ENCODE assay signal across 28 cellular contexts in genomic region chr3:159913712-159914414, GRCh38.
DNase-seq lines count a peak whose midpoint lies in the region; ATAC-seq, FAIRE-seq and TF ChIP-seq lines count a peak whose summit lies in the region.
"Had no signal": no experiment of that assay in that cellular context is flagged by ENCODE, and none has a peak within 500 bp of the region (broad histone marks: within the 10 kb centered on the region; RNA-seq: fewer than 3 reads in every experiment).

No MANE protein-coding gene starts in this region.

- no peak for TF ChIP-seq CTCF in A549 (IDR thresholded peaks at IDR 0.05)
- no peak for TF ChIP-seq CTCF in HFFc6 (IDR thresholded peaks at IDR 0.05)
- no peak for TF ChIP-seq CTCF in esophagus muscularis mucosa (IDR thresholded peaks at IDR 0.05)
- no peak for TF ChIP-seq CTCF in osteoblast (IDR thresholded peaks at IDR 0.05; ENCODE audit: extremely low read depth, low read depth, low read length)
- no peak for TF ChIP-seq CTCF in mammary epithelial cell (conservative IDR thresholded peaks at IDR 0.05 in 1 of 2, IDR thresholded peaks at IDR 0.05 in 1 of 2; ENCODE audit: extremely low read depth in 1 of 2, insufficient read depth in 1 of 2, low read depth in 1 of 2, low read length in 2 of 2)

- H3K4me1 Mint-ChIP-seq in HFFc6 (ENCODE audit: low read depth): peaks cover 65% of the 10 kb centered on the region

- peak overlapping the region; percentile 47 for H2AFZ ChIP-seq in osteoblast (ENCODE audit: low read length)
- no peak overlapping the region for H2AFZ ChIP-seq in mammary epithelial cell (ENCODE audit: low read depth, low read length)

- H3K4me1 ChIP-seq in A549 (peaks cover 6% of the 10 kb centered on the region; the same call in 1 of the 3 replicates), esophagus muscularis mucosa (peaks cover 0 to 3% (median 0%) of the 10 kb centered on the region in 4 donors), osteoblast (ENCODE audit: insufficient read depth, low read length) (peaks cover 30% of the 10 kb centered on the region), mammary epithelial cell (ENCODE audit: insufficient read depth, low read length) (peaks cover under 1% of the 10 kb centered on the region)
- H3K4me1 ChIP-seq: gastroesophageal sphincter, Peyer's patch had no signal

- TF ChIP-seq POLR2A in A549 (IDR thresholded peaks at IDR 0.05; ENCODE audit: low read length) (no peak), esophagus muscularis mucosa (IDR thresholded peaks at IDR 0.05; ENCODE audit: low read depth) (no peak)

- H3K27ac ChIP-seq in A549 (no peak overlapping the region), esophagus muscularis mucosa (replicated peaks in 1 of 4) (no peak overlapping the region), osteoblast (ENCODE audit: low read depth, low read length) (peak overlapping the region; percentile 64), mammary epithelial cell (ENCODE audit: insufficient read depth, low read depth, low read length) (no peak overlapping the region)
- H3K27ac ChIP-seq: gastroesophageal sphincter, Peyer's patch, upper lobe of left lung had no signal

- H3K9me3 ChIP-seq in A549 (no peaks in the 10 kb centered on the region), esophagus muscularis mucosa (no peaks in the 10 kb centered on the region), osteoblast (ENCODE audit: low read depth, low read length) (no peaks in the 10 kb centered on the region), mammary epithelial cell (replicated peaks; ENCODE audit: insufficient read depth, low read length) (no peaks in the 10 kb centered on the region)
- H3K9me3 ChIP-seq: gastroesophageal sphincter, Peyer's patch, upper lobe of left lung had no signal

- H3K79me2 ChIP-seq in osteoblast (ENCODE audit: insufficient read depth, low read length): no peaks in the 10 kb centered on the region
- no peaks in the 10 kb centered on the region for H3K79me2 ChIP-seq in mammary epithelial cell (ENCODE audit: insufficient read depth, low read length)

- no peak for ATAC-seq in A549
- ATAC-seq: activated CD4-positive, alpha-beta T cell treated with anti-CD3 and anti-CD28 coated beads for 36 hours; activated naive CD4-positive, alpha-beta T cell treated with anti-CD3 and anti-CD28 coated beads, Interleukin-2, amount 50 U/mL, for 72 hours; gastroesophageal sphincter; GM12878; left cardiac atrium; stimulated activated memory B cell treated with anti-CD40 and anti-IgM and Interleukin-4, amounts not matched to agents 10 μg/mL and 1 μg/mL and 100 μg/mL, for 72 hours had no signal

- CTCF ChIA-PET in A549 (lab: Yijun Ruan, JAX): interaction anchor here (0.6 to 1.6 kb wide), 5 partner anchors 10 to 152 kb away, joined by 3 read pairs; no protein-coding TSS in a partner anchor
- CTCF ChIA-PET in mammary epithelial cell (lab: Charles Lee; ENCODE audit: low non-redundant PET): no interaction called here

- no peaks in the 10 kb centered on the region; the same call in 1 of the 2 replicates for H3K27me3 Mint-ChIP-seq in HFFc6 (ENCODE audit: insufficient read depth)
- H3K27me3 Mint-ChIP-seq: memory B cell; stimulated activated memory B cell treated with anti-CD40 and anti-IgM and Interleukin-4, amounts not matched to agents 10 μg/mL and 1 μg/mL and 100 μg/mL, for 72 hours had no signal

- H3K4me3 ChIP-seq in A549: no peak overlapping the region
- H3K4me3 ChIP-seq in esophagus muscularis mucosa: no peak overlapping the region
- no peak overlapping the region for H3K4me3 ChIP-seq in osteoblast (ENCODE audit: insufficient read depth, low read length)
- no peak overlapping the region for H3K4me3 ChIP-seq in mammary epithelial cell (replicated peaks in 1 of 3; ENCODE audit: insufficient read depth in 1 of 3, low read depth in 2 of 3, low read length in 3 of 3)
- H3K4me3 ChIP-seq: gastroesophageal sphincter, GM12878, Peyer's patch, upper lobe of left lung had no signal

- H3K4me3 Mint-ChIP-seq in HFFc6: no peak overlapping the region
- H3K4me3 Mint-ChIP-seq: activated CD4-positive, alpha-beta T cell treated with anti-CD3 and anti-CD28 coated beads for 36 hours; CD4-positive, alpha-beta T cell; memory B cell; stimulated activated memory B cell treated with anti-CD40 and anti-IgM and Interleukin-4, amounts not matched to agents 10 μg/mL and 1 μg/mL and 100 μg/mL, for 72 hours had no signal

- DNase-seq in A549 (ENCODE audit: low read depth in 1 of 2, low spot score in 1 of 2): no peak
- no peak for DNase-seq in HFFc6
- peak; percentile 50 for DNase-seq in esophagus muscularis mucosa (ENCODE audit: extremely low spot score)
- DNase-seq in osteoblast (ENCODE audit: insufficient read length, low spot score, missing footprints): no peak
- DNase-seq in SW480 (ENCODE audit: low spot score): no peak
- no peak for DNase-seq in midbrain (lab: John Stamatoyannopoulos, UW)
- DNase-seq in mammary epithelial cell: no peak
- DNase-seq in 8988T: no peak
- DNase-seq: activated CD4-positive, alpha-beta T cell treated with anti-CD3 and anti-CD28 coated beads for 36 hours; activated CD8-positive, alpha-beta memory T cell treated with anti-CD3 and anti-CD28 coated beads for 24 hours; activated T-cell treated with anti-CD3 and anti-CD28 coated beads for 4 hours; amygdala; CD4-positive, alpha-beta T cell; left cardiac atrium; NCI-H1048; NCI-H2107; Peyer's patch; posterior cingulate gyrus; SHP77 treated with DMSO at 0.1 percent for 48 hours; substantia nigra; upper lobe of left lung had no signal

- dilution Hi-C loops in mammary epithelial cell (cut with HindIII; ENCODE audit: low sequenced_read_pairs): no loop called here

- intact Hi-C loops in esophagus muscularis mucosa (cut with DNase I) (no loop called here), mammary epithelial cell (cut with micrococcal nuclease) (no loop called here)

- H3K36me3 ChIP-seq in esophagus muscularis mucosa (no peaks in the 10 kb centered on the region), osteoblast (ENCODE audit: insufficient read depth, low read length) (no peaks in the 10 kb centered on the region), mammary epithelial cell (ENCODE audit: insufficient read depth, low read length) (no peaks in the 10 kb centered on the region)
- H3K36me3 ChIP-seq: gastroesophageal sphincter, Peyer's patch, upper lobe of left lung had no signal

- in situ Hi-C loops in mammary epithelial cell (cut with MboI; ENCODE audit: low sequenced_read_pairs in 2 of 2): no loop called here

- no peak overlapping the region for H3K9ac ChIP-seq in mammary epithelial cell (ENCODE audit: insufficient read depth, low read length)

- POLR2A ChIA-PET in A549 (lab: Yijun Ruan, JAX): no interaction called here

- WGBS in A549 (ENCODE audit: missing lambda C conversion rate): 19% methylated on average over 1 of the region's 1 CpG
- WGBS in esophagus muscularis mucosa: 94% methylated on average over 1 of the region's 1 CpG
- WGBS in mammary epithelial cell (ENCODE audit: low coverage, missing lambda C conversion rate): 46% methylated on average over 1 of the region's 1 CpG

- no peak for TF ChIP-seq RAD21 in A549 (conservative IDR thresholded peaks at IDR 0.05 in 1 of 2, IDR thresholded peaks at IDR 0.05 in 1 of 2)

- BruUV-seq in mammary epithelial cell (replicated peaks; lab: Mats Ljungman, UMichigan): no TSS peak

- peak overlapping the region; percentile 76 for H3K27ac Mint-ChIP-seq in HFFc6
- H3K27ac Mint-ChIP-seq: activated CD4-positive, alpha-beta T cell treated with anti-CD3 and anti-CD28 coated beads for 36 hours; activated naive CD4-positive, alpha-beta T cell treated with anti-CD3 and anti-CD28 coated beads, Interleukin-2, amount 50 U/mL, for 72 hours; activated T-helper 2 cell treated with anti-CD3 and anti-CD28 coated beads, Interferon-gamma antibody, Interleukin-2, Interleukin-4, amounts not matched to agents 10 μg/mL and 5 μg/mL and 100 μg/mL, durations not matched to agents 14 hours and 24 hours and 36 hours; CD4-positive, alpha-beta T cell; memory B cell; stimulated activated memory B cell treated with anti-CD40 and anti-IgM and Interleukin-4, amounts not matched to agents 10 μg/mL and 1 μg/mL and 100 μg/mL, for 72 hours had no signal

- peaks cover 5% of the 10 kb centered on the region; the same call in 1 of the 2 replicates for H3K36me3 Mint-ChIP-seq in HFFc6 (ENCODE audit: low read depth)
- H3K36me3 Mint-ChIP-seq: activated naive CD4-positive, alpha-beta T cell treated with anti-CD3 and anti-CD28 coated beads, Interleukin-2, amount 50 U/mL, for 72 hours; memory B cell; stimulated activated memory B cell treated with anti-CD40 and anti-IgM and Interleukin-4, amounts not matched to agents 10 μg/mL and 1 μg/mL and 100 μg/mL, for 72 hours had no signal

- FAIRE-seq in A549 (lab: Jason Lieb, UNC): no peak
- FAIRE-seq: A204.1, GM12878 had no signal

- no peaks in the 10 kb centered on the region for H3K9me3 Mint-ChIP-seq in HFFc6
- H3K9me3 Mint-ChIP-seq: activated T-helper 2 cell treated with anti-CD3 and anti-CD28 coated beads, Interferon-gamma antibody, Interleukin-2, Interleukin-4, amounts not matched to agents 10 μg/mL and 5 μg/mL and 100 μg/mL, durations not matched to agents 14 hours and 24 hours and 36 hours; CD4-positive, alpha-beta T cell; memory B cell; stimulated activated memory B cell treated with anti-CD40 and anti-IgM and Interleukin-4, amounts not matched to agents 10 μg/mL and 1 μg/mL and 100 μg/mL, for 72 hours had no signal

- H3K27me3 ChIP-seq in esophagus muscularis mucosa: no peaks in the 10 kb centered on the region
- no peaks in the 10 kb centered on the region for H3K27me3 ChIP-seq in osteoblast (ENCODE audit: insufficient read depth, low read length)
- H3K27me3 ChIP-seq in mammary epithelial cell (ENCODE audit: insufficient read depth, low read length): no peaks in the 10 kb centered on the region
- H3K27me3 ChIP-seq: gastroesophageal sphincter, Peyer's patch, upper lobe of left lung had no signal

- TF ChIP-seq EP300 in A549 (IDR thresholded peaks at IDR 0.05) (no peak), esophagus muscularis mucosa (IDR thresholded peaks at IDR 0.05) (no peak)

- no peaks in the 10 kb centered on the region for H4K20me1 ChIP-seq in osteoblast (ENCODE audit: insufficient read depth, low read length)
- H4K20me1 ChIP-seq in mammary epithelial cell (ENCODE audit: insufficient read depth, low read length): no peaks in the 10 kb centered on the region

- H3K4me2 ChIP-seq in A549 (no peak overlapping the region), osteoblast (ENCODE audit: insufficient read depth, low read length) (peak overlapping the region; percentile 7), mammary epithelial cell (ENCODE audit: insufficient read depth, low read depth, low read length) (no peak overlapping the region)

TF ChIP-seq in A549, 52 proteins besides CTCF, POLR2A, EP300 and RAD21 (continues in another document):
- peak; percentile 64 for TF ChIP-seq MAFK (IDR thresholded peaks at IDR 0.05; ENCODE audit: partially characterized antibody)
